Comparison of ENCODE assay signal across 2 cellular contexts in the genomic region with DNA sequence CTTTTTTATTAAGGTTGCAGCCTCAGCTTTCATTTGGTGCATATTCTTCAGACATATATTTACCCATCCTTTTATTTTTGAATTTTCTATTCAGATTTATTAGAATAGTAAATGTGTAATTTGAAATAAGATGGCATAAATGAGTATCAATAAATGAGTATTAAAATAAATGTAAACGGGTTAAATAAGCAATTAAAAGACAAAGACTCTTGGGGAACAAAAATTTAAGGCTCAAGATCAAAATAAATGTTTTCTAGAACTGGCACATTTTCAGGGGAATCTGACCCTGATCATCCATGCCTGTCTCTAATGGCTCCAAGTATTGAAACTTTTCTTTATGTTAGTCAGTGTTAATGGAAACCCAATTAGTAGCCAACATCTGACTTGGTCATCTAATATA.
TF ChIP-seq lines count a peak whose summit lies in the region.

No MANE protein-coding gene starts in this region.

TF ChIP-seq in HEK293, 187 proteins besides CTCF, POLR2A, EP300 and RAD21:
- TF ChIP-seq, protein P1, sequence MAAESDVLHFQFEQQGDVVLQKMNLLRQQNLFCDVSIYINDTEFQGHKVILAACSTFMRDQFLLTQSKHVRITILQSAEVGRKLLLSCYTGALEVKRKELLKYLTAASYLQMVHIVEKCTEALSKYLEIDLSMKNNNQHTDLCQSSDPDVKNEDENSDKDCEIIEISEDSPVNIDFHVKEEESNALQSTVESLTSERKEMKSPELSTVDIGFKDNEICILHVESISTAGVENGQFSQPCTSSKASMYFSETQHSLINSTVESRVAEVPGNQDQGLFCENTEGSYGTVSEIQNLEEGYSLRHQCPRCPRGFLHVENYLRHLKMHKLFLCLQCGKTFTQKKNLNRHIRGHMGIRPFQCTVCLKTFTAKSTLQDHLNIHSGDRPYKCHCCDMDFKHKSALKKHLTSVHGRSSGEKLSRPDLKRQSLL (tag by site-specific recombination; IDR thresholded peaks at IDR 0.05): no peak
- TF ChIP-seq SETDB1 (IDR thresholded peaks at IDR 0.05; ENCODE audit: insufficient read length, low read length): peak; percentile 26

TF ChIP-seq in K562, 482 proteins besides CTCF, POLR2A, EP300 and RAD21 (continued from another document):
- TF ChIP-seq ZNF507 (tag; conservative IDR thresholded peaks at IDR 0.05) (peak; percentile 96), ZNF354B (CRISPR knock-in tag; IDR thresholded peaks at IDR 0.05) (peak; percentile 56; the same call in 1 of the 2 replicates), SMARCA5 (IDR thresholded peaks at IDR 0.05) (no peak)
